Comparison of ENCODE assay signal across 2 cellular contexts in genomic region chr15:60424006-60424405, GRCh38.
TF ChIP-seq lines count a peak whose summit lies in the region.

No MANE protein-coding gene starts in this region.

TF ChIP-seq in GM23338, 12 proteins besides CTCF, POLR2A, EP300 and RAD21 (continued from another document):
- no peak for TF ChIP-seq ZNF462 (CRISPR knock-in tag; IDR thresholded peaks at IDR 0.05)
- no peak for TF ChIP-seq ZNF114 (CRISPR knock-in tag; IDR thresholded peaks at IDR 0.05)
- no peak for TF ChIP-seq ETS1 (IDR thresholded peaks at IDR 0.05)
- TF ChIP-seq STAT1 (IDR thresholded peaks at IDR 0.05; ENCODE audit: unreplicated experiment): no peak
- TF ChIP-seq EZH2phosphoT487 (IDR thresholded peaks at IDR 0.05; ENCODE audit: unreplicated experiment): no peak
- no peak for TF ChIP-seq CREB1 (CRISPR knock-in tag; IDR thresholded peaks at IDR 0.05; ENCODE audit: low read depth)
- no peak for TF ChIP-seq JUNB (IDR thresholded peaks at IDR 0.05; ENCODE audit: unreplicated experiment)
- no peak for TF ChIP-seq REST (IDR thresholded peaks at IDR 0.05; ENCODE audit: unreplicated experiment)
- no peak for TF ChIP-seq NANOG (IDR thresholded peaks at IDR 0.05; ENCODE audit: borderline replicate concordance)

TF ChIP-seq in endothelial cell of umbilical vein, 7 proteins besides CTCF, POLR2A, EP300 and RAD21 (continued from another document):
- TF ChIP-seq MAX (IDR thresholded peaks at IDR 0.05; ENCODE audit: insufficient read depth, insufficient read length): no peak
- no peak for TF ChIP-seq POLR2AphosphoS5 (IDR thresholded peaks at IDR 0.05; ENCODE audit: insufficient read depth, low read depth, low read length)
